Comparison of ENCODE assay signal across 11 cellular contexts in genomic region chr19:41815301-41815700, GRCh38. TPM values are rescaled to one million over a fixed set of nuclear protein-coding genes. Genes with fewer than 3 reads are reported as not detected.
"Had no signal": no experiment of that assay in that cellular context is flagged by ENCODE, and none has a peak within 500 bp of the region (broad histone marks: within the 10 kb centered on the region; RNA-seq: fewer than 3 reads in every experiment).

No MANE protein-coding gene starts in this region.

- FAIRE-seq: HTR-8/SVneo had no signal

- H3K4me3 ChIP-seq: GM23248, HAP-1 had no signal

- ATAC-seq: HCT116 had no signal

- H3K36me3 ChIP-seq: HAP-1 had no signal

- H3K4me3 Mint-ChIP-seq: IgD-negative memory B cell had no signal

- H3K4me1 ChIP-seq: HAP-1 had no signal

- H2AFZ ChIP-seq: GM23248 had no signal

- H3K9me3 Mint-ChIP-seq: IgD-negative memory B cell had no signal

- H3K36me3 Mint-ChIP-seq: IgD-negative memory B cell had no signal

- H3K27me3 Mint-ChIP-seq: IgD-negative memory B cell had no signal

- H3K9me3 ChIP-seq: HAP-1 had no signal

- H3K9ac ChIP-seq: GM23248, KMS-11 had no signal

- H3K27ac Mint-ChIP-seq: IgD-negative memory B cell had no signal

- H3K4me2 ChIP-seq: KMS-11 had no signal

- DNase-seq: GM23248, GOT3, H7, KBM-7 had no signal

- H3K27ac ChIP-seq: GM23248, KMS-11 had no signal

RNA-seq across cellular contexts. Expression of gene CEACAM3, which starts 18.9 kb away (rescaled TPM):
- total RNA-seq: GM23248, H4, H7, HT-29 had no signal
- polyA plus RNA-seq: GM23248, IgD-negative memory B cell had no signal

RNA-seq across cellular contexts. Expression of gene LYPD4, which starts 29.2 kb away (rescaled TPM):
- total RNA-seq: GM23248, H7, HT-29 had no signal
- polyA plus RNA-seq: GM23248, IgD-negative memory B cell had no signal

RNA-seq across cellular contexts. Expression of gene DMRTC2, which starts 29.5 kb away (rescaled TPM):
- total RNA-seq: GM23248, H4, H7, HT-29 had no signal
- polyA plus RNA-seq: GM23248, IgD-negative memory B cell had no signal

RNA-seq across cellular contexts. Expression of gene CEACAM6, which starts 60.0 kb away (rescaled TPM):
- total RNA-seq: GM23248, H4, H7 had no signal
- polyA plus RNA-seq: GM23248, IgD-negative memory B cell had no signal
